ENCODE assay signal across 1 cellular context in genomic region chr3:24519368-24520100, GRCh38.
TF ChIP-seq lines count a peak whose summit lies in the region.

No MANE protein-coding gene starts in this region.

TF ChIP-seq in HepG2, 621 proteins besides CTCF, POLR2A, EP300 and RAD21 (continued from another document):
- TF ChIP-seq ZIK1 (CRISPR knock-in tag; IDR thresholded peaks at IDR 0.05; ENCODE audit: borderline replicate concordance, low read depth) (no peak), HDAC1 (CRISPR knock-in tag; IDR thresholded peaks at IDR 0.05) (0 out of 2 replicates have a peak, but pooled peaks have one; percentile 16), LRRFIP1 (CRISPR knock-in tag; conservative IDR thresholded peaks at IDR 0.05) (no peak), REPIN1 (CRISPR knock-in tag; IDR thresholded peaks at IDR 0.05; ENCODE audit: borderline replicate concordance, low read depth) (peak; percentile 55; the same call in 1 of the 2 replicates), ZNF281 (CRISPR knock-in tag; IDR thresholded peaks at IDR 0.05; ENCODE audit: borderline replicate concordance) (0 out of 2 replicates have a peak, but pooled peaks have one; percentile 8), GTF3A (CRISPR knock-in tag; conservative IDR thresholded peaks at IDR 0.05) (no peak), ZNF556 (CRISPR knock-in tag; IDR thresholded peaks at IDR 0.05; ENCODE audit: borderline replicate concordance) (no peak), ZBTB26 (CRISPR knock-in tag; IDR thresholded peaks at IDR 0.05; ENCODE audit: borderline replicate concordance) (no peak), MNT (IDR thresholded peaks at IDR 0.05) (no peak), KDM5B (CRISPR knock-in tag; IDR thresholded peaks at IDR 0.05; ENCODE audit: borderline replicate concordance) (no peak), AGO2 (optimal IDR thresholded peaks at IDR 0.05; ENCODE audit: low read depth, low read length) (no peak), MED8 (CRISPR knock-in tag; IDR thresholded peaks at IDR 0.05; ENCODE audit: insufficient replicate concordance) (no peak), NFE2 (CRISPR knock-in tag; IDR thresholded peaks at IDR 0.05) (0 out of 2 replicates have a peak, but pooled peaks have one; percentile 15), GABPB1 (CRISPR knock-in tag; IDR thresholded peaks at IDR 0.05) (no peak), ZNF44 (CRISPR knock-in tag; IDR thresholded peaks at IDR 0.05) (no peak), ERF (CRISPR knock-in tag; IDR thresholded peaks at IDR 0.05) (no peak), GMEB1 (CRISPR knock-in tag; IDR thresholded peaks at IDR 0.05; ENCODE audit: borderline replicate concordance) (no peak), MAZ (IDR thresholded peaks at IDR 0.05; ENCODE audit: borderline replicate concordance, low read depth, low read length) (no peak), MAZ (CRISPR knock-in tag; IDR thresholded peaks at IDR 0.05; ENCODE audit: low read depth) (no peak), YY1 (IDR thresholded peaks at IDR 0.05; ENCODE audit: insufficient read depth, insufficient replicate concordance, low read depth, low read length) (no peak), E2F2 (CRISPR knock-in tag; IDR thresholded peaks at IDR 0.05; ENCODE audit: borderline replicate concordance) (no peak), ZNF724P (CRISPR knock-in tag; IDR thresholded peaks at IDR 0.05; ENCODE audit: borderline replicate concordance) (no peak), MAFF (IDR thresholded peaks at IDR 0.05; ENCODE audit: low read depth, low read length) (peak; percentile 91), CEBPZ (IDR thresholded peaks at IDR 0.05; ENCODE audit: low read length) (no peak), ZNF569 (CRISPR knock-in tag; IDR thresholded peaks at IDR 0.05; ENCODE audit: borderline replicate concordance) (no peak), GMEB2 (CRISPR knock-in tag; IDR thresholded peaks at IDR 0.05; ENCODE audit: low read depth) (no peak), ZNF567 (CRISPR knock-in tag; IDR thresholded peaks at IDR 0.05; ENCODE audit: borderline replicate concordance) (no peak), CREB1 (IDR thresholded peaks at IDR 0.05) (no peak), CREB1 (CRISPR knock-in tag; IDR thresholded peaks at IDR 0.05) (no peak), TSC22D2 (CRISPR knock-in tag; IDR thresholded peaks at IDR 0.05; ENCODE audit: borderline replicate concordance) (no peak), THRA (CRISPR knock-in tag; IDR thresholded peaks at IDR 0.05; ENCODE audit: borderline replicate concordance) (no peak), ZNF136 (CRISPR knock-in tag; IDR thresholded peaks at IDR 0.05; ENCODE audit: low read depth) (no peak), FOXK2 (IDR thresholded peaks at IDR 0.05) (no peak), SOX13 (IDR thresholded peaks at IDR 0.05) (no peak), SOX13 (CRISPR knock-in tag; conservative IDR thresholded peaks at IDR 0.05 in 1 of 2, IDR thresholded peaks at IDR 0.05 in 1 of 2) (peak in 1 of 2 experiments; percentile 36; a peak in 2 of 4 replicates), ZBTB34 (CRISPR knock-in tag; IDR thresholded peaks at IDR 0.05) (no peak), ZSCAN29 (CRISPR knock-in tag; conservative IDR thresholded peaks at IDR 0.05) (no peak)
